Comparison of ENCODE assay signal across 1 cellular context in genomic region chr3:19907523-19907922, GRCh38.
TF ChIP-seq lines count a peak whose summit lies in the region.

No MANE protein-coding gene starts in this region.

TF ChIP-seq in GM12878, 131 proteins besides CTCF, POLR2A, EP300 and RAD21 (continued from another document):
- TF ChIP-seq ZNF687 (IDR thresholded peaks at IDR 0.05) (no peak), NBN (IDR thresholded peaks at IDR 0.05) (no peak), NR2F1 (conservative IDR thresholded peaks at IDR 0.05) (no peak), SUZ12 (IDR thresholded peaks at IDR 0.05; ENCODE audit: unreplicated experiment) (no peak)
